ENCODE assay signal across 15 cellular contexts in genomic region chr14:91310620-91311283, GRCh38.
DNase-seq lines count a peak whose midpoint lies in the region; ATAC-seq and TF ChIP-seq lines count a peak whose summit lies in the region.
"Had no signal": no experiment of that assay in that cellular context is flagged by ENCODE, and none has a peak within 500 bp of the region (broad histone marks: within the 10 kb centered on the region; RNA-seq: fewer than 3 reads in every experiment).

No MANE protein-coding gene starts in this region.

- H3K4me2 ChIP-seq in OCI-LY7 (ENCODE audit: low read length): no peak overlapping the region

- TF ChIP-seq CTCF in OCI-LY7 (conservative IDR thresholded peaks at IDR 0.05; ENCODE audit: low read length): no peak

- H3K4me1 ChIP-seq in CD4-positive, alpha-beta memory T cell (ENCODE audit: insufficient read depth, low read length): peaks cover 59% of the 10 kb centered on the region
- H3K4me1 ChIP-seq in naive thymus-derived CD4-positive, alpha-beta T cell (ENCODE audit: control insufficient read depth in 2 of 2, insufficient read depth in 2 of 2, low read length in 2 of 2): peaks cover 35 to 37% of the 10 kb centered on the region in 2 donors
- peaks cover 6% of the 10 kb centered on the region for H3K4me1 ChIP-seq in OCI-LY7 (ENCODE audit: insufficient read depth, low read length, poor library complexity, severe bottlenecking)
- H3K4me1 ChIP-seq: prostate gland had no signal

- peaks cover 73 to 83% of the 10 kb centered on the region in 2 donors for H3K36me3 Mint-ChIP-seq in CD4-positive, alpha-beta memory T cell
- H3K36me3 Mint-ChIP-seq in activated naive CD4-positive, alpha-beta T cell treated with anti-CD3 and anti-CD28 coated beads, Interleukin-2, amount 50 U/mL, for 24 hours: peaks cover 18% of the 10 kb centered on the region
- H3K36me3 Mint-ChIP-seq in naive thymus-derived CD4-positive, alpha-beta T cell: peaks cover 19 to 68% (median 53%) of the 10 kb centered on the region in 5 donors

- peak overlapping the region; percentile 91 to 99 (median 99) for H3K27ac Mint-ChIP-seq in CD4-positive, alpha-beta memory T cell
- peak overlapping the region; percentile 84 for H3K27ac Mint-ChIP-seq in activated naive CD4-positive, alpha-beta T cell treated with anti-CD3 and anti-CD28 coated beads, Interleukin-2, amount 50 U/mL, for 24 hours
- peak overlapping the region; percentile 74 to 99 (median 94) for H3K27ac Mint-ChIP-seq in naive thymus-derived CD4-positive, alpha-beta T cell

- H3K9me2 ChIP-seq in OCI-LY7 (ENCODE audit: insufficient read depth, low read length): no peaks in the 10 kb centered on the region

- H3K9me3 Mint-ChIP-seq in CD4-positive, alpha-beta memory T cell: peaks cover 0 to 7% (median 0%) of the 10 kb centered on the region in 8 donors
- H3K9me3 Mint-ChIP-seq in activated naive CD4-positive, alpha-beta T cell treated with anti-CD3 and anti-CD28 coated beads, Interleukin-2, amount 50 U/mL, for 24 hours: no peaks in the 10 kb centered on the region
- peaks cover 0 to 5% (median 0%) of the 10 kb centered on the region in 11 donors for H3K9me3 Mint-ChIP-seq in naive thymus-derived CD4-positive, alpha-beta T cell

- peak overlapping the region; percentile 56 to 87 (median 78) for H3K4me3 Mint-ChIP-seq in CD4-positive, alpha-beta memory T cell
- H3K4me3 Mint-ChIP-seq in activated naive CD4-positive, alpha-beta T cell treated with anti-CD3 and anti-CD28 coated beads, Interleukin-2, amount 50 U/mL, for 24 hours: peak overlapping the region; percentile 58
- peak overlapping the region in 9 of 10 donors; percentile 23 to 79 (median 70) for H3K4me3 Mint-ChIP-seq in naive thymus-derived CD4-positive, alpha-beta T cell
- H3K4me3 Mint-ChIP-seq: WTC11 had no signal

- H3K27me3 Mint-ChIP-seq in CD4-positive, alpha-beta memory T cell: no peaks in the 10 kb centered on the region
- H3K27me3 Mint-ChIP-seq in activated naive CD4-positive, alpha-beta T cell treated with anti-CD3 and anti-CD28 coated beads, Interleukin-2, amount 50 U/mL, for 24 hours: no peaks in the 10 kb centered on the region
- no peaks in the 10 kb centered on the region for H3K27me3 Mint-ChIP-seq in naive thymus-derived CD4-positive, alpha-beta T cell

- H3K27me3 ChIP-seq in CD4-positive, alpha-beta memory T cell (ENCODE audit: insufficient read depth, low read length): no peaks in the 10 kb centered on the region
- H3K27me3 ChIP-seq in naive thymus-derived CD4-positive, alpha-beta T cell (ENCODE audit: control insufficient read depth in 2 of 2, insufficient read depth in 2 of 2, low read length in 2 of 2): no peaks in the 10 kb centered on the region
- H3K27me3 ChIP-seq: upper lobe of left lung had no signal

- peak; percentile 64 to 85 (median 77) for DNase-seq in CD4-positive, alpha-beta memory T cell
- DNase-seq in T-helper 2 cell (peak in 3 of 5 experiments; percentile 36 to 92 (median 69)), NCI-H146 (lab: John Stamatoyannopoulos, UW) (no peak), HPDE6-E6E7 (ENCODE audit: extremely low spot score) (no peak), OCI-LY7 (ENCODE audit: low spot score) (no peak)
- peak in 7 of 9 donors; percentile 25 to 49 (median 41) for DNase-seq in naive thymus-derived CD4-positive, alpha-beta T cell
- DNase-seq: EL had no signal

- CTCF ChIA-PET in CD4-positive, alpha-beta memory T cell (lab: Charles Lee; ENCODE audit: partially characterized antibody): interaction anchor here (0.8 to 26.1 kb wide), 6 partner anchors 13 to 137 kb away, joined by 3 to 522 read pairs (median 6); partner anchors contain the start of gene CCDC88C
- CTCF ChIA-PET in naive thymus-derived CD4-positive, alpha-beta T cell (lab: Charles Lee): interaction anchor here (0.7 to 1.8 kb wide), 3 partner anchors 25 to 135 kb away, joined by 3 to 7 read pairs (median 3); no protein-coding TSS in a partner anchor
- CTCF ChIA-PET in OCI-LY7 (lab: Charles Lee; ENCODE audit: unreplicated experiment): no interaction called here

- peaks cover 77% of the 10 kb centered on the region for H3K36me3 ChIP-seq in CD4-positive, alpha-beta memory T cell (ENCODE audit: insufficient read depth, low read length)
- H3K36me3 ChIP-seq in naive thymus-derived CD4-positive, alpha-beta T cell (ENCODE audit: control insufficient read depth in 2 of 3, insufficient read depth in 3 of 3, low read length in 3 of 3): peaks cover 44 to 91% (median 70%) of the 10 kb centered on the region in 3 experiments
- peaks cover 99% of the 10 kb centered on the region for H3K36me3 ChIP-seq in OCI-LY7 (ENCODE audit: insufficient read depth, low read length)
- H3K36me3 ChIP-seq: prostate gland had no signal

- BruUV-seq in OCI-LY7 (replicated peaks; lab: Mats Ljungman, UMichigan): no TSS peak

- H3K4me1 Mint-ChIP-seq in CD4-positive, alpha-beta memory T cell: peaks cover 35 to 82% (median 52%) of the 10 kb centered on the region in 4 donors
- peaks cover 55% of the 10 kb centered on the region for H3K4me1 Mint-ChIP-seq in activated naive CD4-positive, alpha-beta T cell treated with anti-CD3 and anti-CD28 coated beads, Interleukin-2, amount 50 U/mL, for 24 hours
- H3K4me1 Mint-ChIP-seq in naive thymus-derived CD4-positive, alpha-beta T cell: peaks cover 37 to 82% (median 61%) of the 10 kb centered on the region in 7 donors

- no peaks in the 10 kb centered on the region for H4K20me1 ChIP-seq in OCI-LY7 (ENCODE audit: insufficient read depth, low read length)

- intact Hi-C loops in CD4-positive, alpha-beta memory T cell (cut with micrococcal nuclease): loop anchor here (1.0 to 10.0 kb wide), 2 partner anchors 109 to 564 kb away; no protein-coding TSS in a partner anchor
- intact Hi-C loops in naive thymus-derived CD4-positive, alpha-beta T cell (cut with micrococcal nuclease): loop anchor here in 1 of 2 donors (1.0 to 2.0 kb wide), 2 partner anchors 14 to 108 kb away; no protein-coding TSS in a partner anchor
- intact Hi-C loops in OCI-LY7 (cut with micrococcal nuclease; ENCODE audit: unreplicated experiment): no loop called here

- ATAC-seq in naive thymus-derived CD4-positive, alpha-beta T cell: peak; percentile 66
- no peak for ATAC-seq in HG02623 (IDR thresholded peaks at IDR 0.05; ENCODE audit: unreplicated experiment)
- ATAC-seq: GM12878, WTC11 had no signal

- H3K79me2 ChIP-seq in OCI-LY7 (ENCODE audit: insufficient read depth, low read depth, low read length): peaks cover 33% of the 10 kb centered on the region; the same call in 1 of the 2 replicates

- H3K9me3 ChIP-seq in CD4-positive, alpha-beta memory T cell (ENCODE audit: control insufficient read depth in 1 of 2, low read length in 2 of 2): no peaks in the 10 kb centered on the region
- no peaks in the 10 kb centered on the region for H3K9me3 ChIP-seq in naive thymus-derived CD4-positive, alpha-beta T cell (ENCODE audit: control insufficient read depth in 2 of 3, low read length in 3 of 3)
- H3K9me3 ChIP-seq in OCI-LY7 (ENCODE audit: low read length): no peaks in the 10 kb centered on the region
- H3K9me3 ChIP-seq: prostate gland, upper lobe of left lung had no signal

- no peak overlapping the region for H2AFZ ChIP-seq in OCI-LY7 (ENCODE audit: low read length)

- H3K27ac ChIP-seq in CD4-positive, alpha-beta memory T cell (ENCODE audit: low read depth, low read length): peak overlapping the region; percentile 64
- H3K27ac ChIP-seq in naive thymus-derived CD4-positive, alpha-beta T cell (ENCODE audit: low read depth, low read length): peak overlapping the region; percentile 68
- H3K27ac ChIP-seq in OCI-LY7 (ENCODE audit: low read depth, low read length, poor library complexity, severe bottlenecking): no peak overlapping the region
- H3K27ac ChIP-seq: epithelial cell of prostate, prostate gland, SK-N-MC had no signal

- H3K4me3 ChIP-seq in CD4-positive, alpha-beta memory T cell (ENCODE audit: low read length in 2 of 2): no peak overlapping the region
- H3K4me3 ChIP-seq in naive thymus-derived CD4-positive, alpha-beta T cell (ENCODE audit: low read length): peak overlapping the region; percentile 17
- H3K4me3 ChIP-seq in OCI-LY7 (ENCODE audit: low read depth, low read length, poor library complexity, severe bottlenecking): no peak overlapping the region
- H3K4me3 ChIP-seq: GM12878, prostate gland, SK-N-MC, upper lobe of left lung had no signal

- POLR2A ChIA-PET in CD4-positive, alpha-beta memory T cell (lab: Charles Lee; ENCODE audit: partially characterized antibody): interaction anchor here (1.2 to 3.5 kb wide), 11 partner anchors 12 to 250 kb away, joined by 3 to 21 read pairs (median 7); partner anchors contain the start of genes CCDC88C, GPR68 and RPS6KA5
- POLR2A ChIA-PET in naive thymus-derived CD4-positive, alpha-beta T cell (lab: Charles Lee): interaction anchor here (0.6 to 2.5 kb wide), 5 partner anchors 10 to 802 kb away, joined by 3 to 15 read pairs (median 3); partner anchors contain the start of gene CCDC88C
- POLR2A ChIA-PET in OCI-LY7 (lab: Charles Lee): interaction anchor here (1.2 kb wide), 1 partner anchor 18 kb away, joined by 3 read pairs; no protein-coding TSS in a partner anchor

Comparison
In these comparisons a context has a peak if more than half of its experiments do, and no peak if none do; other contexts are left out.
1. DNase-seq: peak in CD4-positive, alpha-beta memory T cell (5 of 5), T-helper 2 cell (3 of 5) and naive thymus-derived CD4-positive, alpha-beta T cell (7 of 9); none in NCI-H146 (single experiment), HPDE6-E6E7 (single experiment) and OCI-LY7 (single experiment).
2. Peak in every context shown above with its lines, with median percentiles within 50 percentile points of each other: H3K27ac Mint-ChIP-seq and H3K4me3 Mint-ChIP-seq.